Comparison of ENCODE assay signal across 20 cellular contexts in the genomic region with DNA sequence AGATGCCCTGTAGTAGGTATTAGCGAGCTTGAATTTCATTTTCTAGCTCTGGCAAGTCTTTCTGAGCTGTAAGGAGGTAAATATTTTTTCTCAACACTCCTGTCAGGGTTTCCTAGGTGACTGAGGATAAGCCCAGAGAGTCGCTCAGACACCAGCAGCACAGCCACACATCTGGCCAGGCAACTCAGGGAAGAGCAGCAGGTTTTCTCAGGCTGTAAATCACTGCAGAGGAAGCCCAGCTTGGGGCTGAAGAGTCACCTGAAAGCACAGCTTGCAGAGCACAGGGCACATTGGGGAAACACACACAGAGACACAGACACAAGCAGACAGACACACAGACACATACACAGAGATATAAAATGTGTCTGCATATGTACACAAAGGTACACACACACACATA.
A peak's percentile ranks its signal among the peaks of the same experiment; 100 is the strongest.
DNase-seq lines count a peak whose midpoint lies in the region; ATAC-seq and TF ChIP-seq lines count a peak whose summit lies in the region.
"Had no signal": no experiment of that assay in that cellular context is flagged by ENCODE, and none has a peak within 500 bp of the region (broad histone marks: within the 10 kb centered on the region; RNA-seq: fewer than 3 reads in every experiment).

No MANE protein-coding gene starts in this region.

- no peak overlapping the region for H3K4me3 Mint-ChIP-seq in nephron progenitor cell
- H3K4me3 Mint-ChIP-seq: B cell, CD14-positive monocyte had no signal

- H3K27me3 ChIP-seq in hepatocyte, result no peaks in the 10 kb centered on the region

- no peak overlapping the region for H3K27ac Mint-ChIP-seq in nephron progenitor cell
- H3K27ac Mint-ChIP-seq: B cell had no signal

- peaks cover 3% of the 10 kb centered on the region for H3K27me3 Mint-ChIP-seq in nephron progenitor cell (ENCODE audit: low read depth, poor library complexity)
- H3K27me3 Mint-ChIP-seq: B cell had no signal

- POLR2A ChIA-PET in GM10248 (lab: Yijun Ruan, JAX), result no interaction called here

- no peaks in the 10 kb centered on the region for H3K9me3 Mint-ChIP-seq in nephron progenitor cell

- no peak overlapping the region for H3K27ac ChIP-seq in hepatocyte
- H3K27ac ChIP-seq: SK-N-MC had no signal

- H3K9me2 ChIP-seq in hepatocyte (replicated peaks; ENCODE audit: insufficient read depth), result no peaks in the 10 kb centered on the region

- CTCF ChIA-PET in GM10248 (lab: Yijun Ruan, JAX), result interaction anchor here (0.8 kb wide), 1 partner anchor 20 kb away, joined by 3 read pairs; no protein-coding TSS in a partner anchor

- peak; percentile 73 for DNase-seq in NCI-H82 (lab: John Stamatoyannopoulos, UW)
- peak; percentile 16 for DNase-seq in astrocyte of the hippocampus (ENCODE audit: low read depth, low spot score)
- DNase-seq in hepatocyte (ENCODE audit: low spot score), result peak; percentile 15
- peak; percentile 13 for DNase-seq in nephron progenitor cell
- DNase-seq in GM10248 (ENCODE audit: extremely low spot score), result no peak
- DNase-seq in stimulated activated CD4-positive, alpha-beta T cell treated with anti-CD3 and anti-CD28 coated beads, Interleukin-12 subunit alpha, Interleukin-12 subunit beta, amount 100 ng/mL, for 4 hours, result no peak
- DNase-seq: EL, HCEC 1CT, KG1, NCI-H1092 treated with DMSO at 0.1 percent for 48 hours, NCI-H1436 treated with DMSO at 0.1 percent for 48 hours, NCI-H2029, NCI-H524 treated with DMSO at 0.1 percent for 48 hours, OCI-M1, Right ventricle myocardium superior had no signal

- H3K4me3 ChIP-seq in hepatocyte, result no peak overlapping the region
- H3K4me3 ChIP-seq: SK-N-MC had no signal

- peaks cover 26% of the 10 kb centered on the region for H3K4me1 Mint-ChIP-seq in nephron progenitor cell
- H3K4me1 Mint-ChIP-seq: B cell, CD14-positive monocyte had no signal

- H3K9me3 ChIP-seq in hepatocyte (ENCODE audit: low read depth), result no peaks in the 10 kb centered on the region

- H3K36me3 Mint-ChIP-seq in nephron progenitor cell (ENCODE audit: low read depth), result no peaks in the 10 kb centered on the region
- H3K36me3 Mint-ChIP-seq: CD14-positive monocyte had no signal

- H3K36me3 ChIP-seq in hepatocyte (replicated peaks; ENCODE audit: insufficient read depth, low read depth), result no peaks in the 10 kb centered on the region

- TF ChIP-seq CTCF in hepatocyte (IDR thresholded peaks at IDR 0.05; ENCODE audit: poor library complexity) (no peak), nephron progenitor cell (IDR thresholded peaks at IDR 0.05) (no peak), GM10248 (IDR thresholded peaks at IDR 0.05; ENCODE audit: control extremely low read depth, extremely low read depth, low read depth, missing control alignments) (no peak)

- H4K20me1 ChIP-seq in hepatocyte (ENCODE audit: insufficient read depth, poor library complexity, severe bottlenecking), result no peaks in the 10 kb centered on the region

- no peaks in the 10 kb centered on the region for H3K79me2 ChIP-seq in hepatocyte

- no peak overlapping the region for H3K4me2 ChIP-seq in hepatocyte

- WGBS in hepatocyte (ENCODE audit: low lambda C conversion rate, missing lambda C conversion rate), result 62% methylated on average over 2 of the region's 2 CpGs

- no peak overlapping the region for H2AFZ ChIP-seq in hepatocyte

- ATAC-seq in HG03439 (IDR thresholded peaks at IDR 0.05; ENCODE audit: unreplicated experiment) (no peak), HG03025 (IDR thresholded peaks at IDR 0.05; ENCODE audit: low FRiP score, unreplicated experiment) (no peak)

- H3K4me1 ChIP-seq in hepatocyte (ENCODE audit: insufficient read depth), result peaks cover 16% of the 10 kb centered on the region

Comparison
In these comparisons a context has a peak if more than half of its experiments do, and no peak if none do; other contexts are left out.
1. DNase-seq: peak in NCI-H82 (single experiment), astrocyte of the hippocampus (single experiment), hepatocyte (single experiment) and nephron progenitor cell (single experiment); none in GM10248 (single experiment) and stimulated activated CD4-positive, alpha-beta T cell treated with anti-CD3 and anti-CD28 coated beads, Interleukin-12 subunit alpha, Interleukin-12 subunit beta, amount 100 ng/mL, for 4 hours (single experiment).